Comparison of ENCODE assay signal across 1 cellular context in genomic region chrX:128818690-128819089, GRCh38.
TF ChIP-seq lines count a peak whose summit lies in the region.

No MANE protein-coding gene starts in this region.

TF ChIP-seq in HepG2, 621 proteins besides CTCF, POLR2A, EP300 and RAD21 (continued from another document):
- TF ChIP-seq ZMAT5 (CRISPR knock-in tag; IDR thresholded peaks at IDR 0.05; ENCODE audit: borderline replicate concordance, low read depth) (no peak), ARID5B (CRISPR knock-in tag; IDR thresholded peaks at IDR 0.05) (no peak), TFDP2 (CRISPR knock-in tag; IDR thresholded peaks at IDR 0.05) (no peak), SMYD3 (CRISPR knock-in tag; IDR thresholded peaks at IDR 0.05) (no peak), FOXA1 (IDR thresholded peaks at IDR 0.05) (no peak), FOXA1 (CRISPR knock-in tag; IDR thresholded peaks at IDR 0.05) (peak; percentile 26; the same call in 1 of the 2 replicates), SCMH1 (CRISPR knock-in tag; IDR thresholded peaks at IDR 0.05; ENCODE audit: borderline replicate concordance) (no peak), GLMP (CRISPR knock-in tag; IDR thresholded peaks at IDR 0.05; ENCODE audit: borderline replicate concordance) (no peak), CEBPZ (IDR thresholded peaks at IDR 0.05; ENCODE audit: low read length) (no peak), POGZ (CRISPR knock-in tag; IDR thresholded peaks at IDR 0.05) (0 out of 2 replicates have a peak, but pooled peaks have one; percentile 18), JARID2 (CRISPR knock-in tag; IDR thresholded peaks at IDR 0.05; ENCODE audit: insufficient replicate concordance) (no peak), ZNF263 (CRISPR knock-in tag; IDR thresholded peaks at IDR 0.05) (no peak), ZNF7 (CRISPR knock-in tag; IDR thresholded peaks at IDR 0.05) (no peak), HNF4A (CRISPR knock-in tag; IDR thresholded peaks at IDR 0.05) (no peak), ZNF644 (CRISPR knock-in tag; IDR thresholded peaks at IDR 0.05; ENCODE audit: low read depth) (peak; percentile 87), E2F5 (CRISPR knock-in tag; conservative IDR thresholded peaks at IDR 0.05) (no peak), NR1H2 (CRISPR knock-in tag; IDR thresholded peaks at IDR 0.05; ENCODE audit: borderline replicate concordance, low read depth) (no peak), BRD4 (CRISPR knock-in tag; IDR thresholded peaks at IDR 0.05) (no peak), POLR2G (IDR thresholded peaks at IDR 0.05; ENCODE audit: low read depth, low read length) (no peak), HOMEZ (CRISPR knock-in tag; IDR thresholded peaks at IDR 0.05; ENCODE audit: low read depth) (no peak), FOXA3 (CRISPR knock-in tag; IDR thresholded peaks at IDR 0.05) (peak; percentile 52; the same call in 1 of the 2 replicates), ZBTB39 (CRISPR knock-in tag; IDR thresholded peaks at IDR 0.05) (no peak), ATRX (CRISPR knock-in tag; IDR thresholded peaks at IDR 0.05; ENCODE audit: borderline replicate concordance) (no peak), DBP (CRISPR knock-in tag; IDR thresholded peaks at IDR 0.05; ENCODE audit: not compliant biosample characterization) (no peak), SOX13 (IDR thresholded peaks at IDR 0.05) (no peak), SOX13 (CRISPR knock-in tag; conservative IDR thresholded peaks at IDR 0.05 in 1 of 2, IDR thresholded peaks at IDR 0.05 in 1 of 2) (peak in 1 of 2 experiments; percentile 24; a peak in 1 of 4 replicates), SNAPC5 (CRISPR knock-in tag; IDR thresholded peaks at IDR 0.05; ENCODE audit: borderline replicate concordance) (no peak), ZNF615 (CRISPR knock-in tag; IDR thresholded peaks at IDR 0.05; ENCODE audit: borderline replicate concordance) (no peak), MIXL1 (CRISPR knock-in tag; IDR thresholded peaks at IDR 0.05) (no peak), DRAP1 (CRISPR knock-in tag; IDR thresholded peaks at IDR 0.05) (no peak), FOSL2 (CRISPR knock-in tag; IDR thresholded peaks at IDR 0.05) (peak; percentile 83), GABPA (IDR thresholded peaks at IDR 0.05; ENCODE audit: low read depth, low read length) (no peak), GABPA (CRISPR knock-in tag; IDR thresholded peaks at IDR 0.05; ENCODE audit: low read depth) (no peak), PRDM10 (CRISPR knock-in tag; IDR thresholded peaks at IDR 0.05; ENCODE audit: low read depth) (peak; percentile 40; the same call in 1 of the 2 replicates), TP53 (CRISPR knock-in tag; conservative IDR thresholded peaks at IDR 0.05) (no peak), NONO (IDR thresholded peaks at IDR 0.05) (no peak), NONO (CRISPR knock-in tag; conservative IDR thresholded peaks at IDR 0.05) (no peak), TGIF2 (CRISPR knock-in tag; IDR thresholded peaks at IDR 0.05) (no peak), ZNF629 (CRISPR knock-in tag; conservative IDR thresholded peaks at IDR 0.05) (no peak), PPARG (CRISPR knock-in tag; conservative IDR thresholded peaks at IDR 0.05) (no peak), HMGA1 (CRISPR knock-in tag; conservative IDR thresholded peaks at IDR 0.05) (no peak)
TF ChIP-seq in HepG2: peak in this region for 8.
